In the genomic region with DNA sequence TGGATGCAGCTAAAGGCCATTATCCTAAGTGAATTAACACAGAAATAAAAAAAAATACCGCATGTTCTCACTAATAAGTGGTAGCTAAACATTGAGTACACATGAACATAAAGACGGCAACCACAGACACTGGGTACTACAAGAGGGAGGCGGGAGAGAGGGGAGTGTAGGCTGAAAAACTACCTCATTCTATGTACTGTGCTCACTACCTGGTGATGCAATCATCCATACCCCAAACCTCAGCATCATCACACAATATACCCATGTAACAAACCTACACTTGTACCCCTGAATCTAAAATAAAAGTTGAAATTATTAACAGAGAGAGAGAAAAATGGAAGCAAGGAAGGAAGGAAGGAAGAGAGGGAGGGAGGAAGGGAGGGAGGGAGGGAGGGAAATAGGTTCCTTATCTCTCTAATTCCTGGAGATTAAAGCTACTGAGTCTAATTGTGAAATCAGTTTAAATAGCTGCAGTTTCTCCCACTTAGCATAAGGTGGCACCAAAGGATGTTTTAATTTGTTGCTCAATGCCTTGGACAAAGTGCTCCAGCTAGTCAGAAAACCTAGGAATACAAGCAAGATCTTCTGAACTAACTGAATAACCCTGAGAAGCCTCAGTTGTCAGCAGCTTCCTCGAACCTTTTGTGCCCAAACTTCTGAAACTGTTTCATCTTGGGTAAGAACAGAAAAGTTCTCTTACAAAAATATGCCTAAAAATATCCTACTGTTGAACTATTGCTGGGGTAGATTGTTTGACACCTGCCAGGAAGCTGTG, we compare ENCODE assay signal across 9 cellular contexts.
DNase-seq lines count a peak whose midpoint lies in the region; ATAC-seq and TF ChIP-seq lines count a peak whose summit lies in the region.
"Had no signal": no experiment of that assay in that cellular context is flagged by ENCODE, and none has a peak within 500 bp of the region (broad histone marks: within the 10 kb centered on the region; RNA-seq: fewer than 3 reads in every experiment).

No MANE protein-coding gene starts in this region.

- no peak overlapping the region for H3K4me3 ChIP-seq in Karpas-422 (ENCODE audit: low read length)
- no peak overlapping the region for H3K4me3 ChIP-seq in OCI-LY1 (ENCODE audit: low read depth, low read length, poor library complexity, severe bottlenecking)
- no peak overlapping the region for H3K4me3 ChIP-seq in coronary artery

- H2AFZ ChIP-seq in Karpas-422 (ENCODE audit: low read length): no peak overlapping the region
- H2AFZ ChIP-seq in OCI-LY1 (ENCODE audit: low read length): no peak overlapping the region

- no peaks in the 10 kb centered on the region for H3K9me3 Mint-ChIP-seq in memory B cell
- H3K9me3 Mint-ChIP-seq in T-helper 2 cell treated with Interferon-gamma antibody and Interleukin-4, amounts not matched to agents 5 μg/mL and 100 μg/mL, for 36 hours: no peaks in the 10 kb centered on the region

- H4K20me1 ChIP-seq in Karpas-422 (ENCODE audit: insufficient read depth, low read depth, low read length) (no peaks in the 10 kb centered on the region), OCI-LY1 (ENCODE audit: insufficient read depth, low read length) (no peaks in the 10 kb centered on the region)

- no peak overlapping the region for H3K27ac Mint-ChIP-seq in memory B cell
- H3K27ac Mint-ChIP-seq in T-helper 2 cell treated with Interferon-gamma antibody and Interleukin-4, amounts not matched to agents 5 μg/mL and 100 μg/mL, for 36 hours: no peak overlapping the region
- H3K27ac Mint-ChIP-seq: activated naive CD8-positive, alpha-beta T cell had no signal

- H3K27me3 ChIP-seq in Karpas-422 (ENCODE audit: low read length) (no peaks in the 10 kb centered on the region), OCI-LY1 (ENCODE audit: insufficient read depth, low read length) (no peaks in the 10 kb centered on the region)

- no peaks in the 10 kb centered on the region for H3K36me3 Mint-ChIP-seq in memory B cell
- H3K36me3 Mint-ChIP-seq in T-helper 2 cell treated with Interferon-gamma antibody and Interleukin-4, amounts not matched to agents 5 μg/mL and 100 μg/mL, for 36 hours (ENCODE audit: low read depth): no peaks in the 10 kb centered on the region
- H3K36me3 Mint-ChIP-seq: activated naive CD8-positive, alpha-beta T cell had no signal

- H3K79me2 ChIP-seq in Karpas-422 (ENCODE audit: low read length): no peaks in the 10 kb centered on the region
- no peaks in the 10 kb centered on the region for H3K79me2 ChIP-seq in OCI-LY1 (ENCODE audit: insufficient read depth, low read length)

- peaks cover 2% of the 10 kb centered on the region for H3K27me3 Mint-ChIP-seq in memory B cell
- H3K27me3 Mint-ChIP-seq in T-helper 2 cell treated with Interferon-gamma antibody and Interleukin-4, amounts not matched to agents 5 μg/mL and 100 μg/mL, for 36 hours (ENCODE audit: low read depth): peaks cover 3% of the 10 kb centered on the region
- H3K27me3 Mint-ChIP-seq: activated naive CD8-positive, alpha-beta T cell had no signal

- no peaks in the 10 kb centered on the region for H3F3A ChIP-seq in OCI-LY1 (ENCODE audit: insufficient read depth, low read length)

- peaks cover 9% of the 10 kb centered on the region for H3K4me1 Mint-ChIP-seq in memory B cell
- peaks cover 13% of the 10 kb centered on the region for H3K4me1 Mint-ChIP-seq in T-helper 2 cell treated with Interferon-gamma antibody and Interleukin-4, amounts not matched to agents 5 μg/mL and 100 μg/mL, for 36 hours (ENCODE audit: low read depth)

- H3K4me3 Mint-ChIP-seq in memory B cell: no peak overlapping the region
- H3K4me3 Mint-ChIP-seq in T-helper 2 cell treated with Interferon-gamma antibody and Interleukin-4, amounts not matched to agents 5 μg/mL and 100 μg/mL, for 36 hours: no peak overlapping the region
- H3K4me3 Mint-ChIP-seq: activated naive CD8-positive, alpha-beta T cell had no signal

- H3K9ac ChIP-seq in Karpas-422 (ENCODE audit: low read length): no peak overlapping the region
- no peak overlapping the region for H3K9ac ChIP-seq in OCI-LY1 (ENCODE audit: low read length)

- peak; percentile 41 for ATAC-seq in GM21737 (IDR thresholded peaks at IDR 0.05; ENCODE audit: unreplicated experiment)
- ATAC-seq in memory B cell (ENCODE audit: low read depth): peak; percentile 55

- H3K4me2 ChIP-seq in Karpas-422 (ENCODE audit: low read depth, low read length, poor library complexity, severe bottlenecking) (no peak overlapping the region), OCI-LY1 (ENCODE audit: low read length) (no peak overlapping the region)

- no peaks in the 10 kb centered on the region for H3K9me3 ChIP-seq in Karpas-422 (ENCODE audit: low read length)
- no peaks in the 10 kb centered on the region for H3K9me3 ChIP-seq in OCI-LY1 (ENCODE audit: low read length)

- peak; percentile 87 for DNase-seq in GF-D8 (lab: John Stamatoyannopoulos, UW)
- DNase-seq in Karpas-422: peak; percentile 85
- DNase-seq in coronary artery (ENCODE audit: low spot score): no peak
- peak in 1 of 2 donors; percentile 24 for DNase-seq in memory B cell (ENCODE audit: low spot score in 2 of 2)
- no peak for DNase-seq in activated naive CD4-positive, alpha-beta T cell (lab: John Stamatoyannopoulos, UW)
- no peak for DNase-seq in T-helper 2 cell treated with Interferon-gamma antibody and Interleukin-4, amounts not matched to agents 5 μg/mL and 100 μg/mL, for 36 hours (ENCODE audit: low spot score)

- H3K36me3 ChIP-seq in Karpas-422 (ENCODE audit: insufficient read depth, low read length) (no peaks in the 10 kb centered on the region), OCI-LY1 (ENCODE audit: insufficient read depth, low read length) (no peaks in the 10 kb centered on the region)

- H3K9me2 ChIP-seq in Karpas-422 (replicated peaks; ENCODE audit: insufficient read depth, low read length) (no peaks in the 10 kb centered on the region), OCI-LY1 (ENCODE audit: low read depth, low read length) (no peaks in the 10 kb centered on the region)

- H3K27ac ChIP-seq in Karpas-422 (ENCODE audit: low read length) (no peak overlapping the region), OCI-LY1 (ENCODE audit: low read depth, low read length, poor library complexity, severe bottlenecking) (no peak overlapping the region), coronary artery (no peak overlapping the region)

- H3K4me1 ChIP-seq in Karpas-422 (ENCODE audit: low read length): peaks cover 7% of the 10 kb centered on the region; the same call in 1 of the 2 replicates
- no peaks in the 10 kb centered on the region for H3K4me1 ChIP-seq in OCI-LY1 (ENCODE audit: insufficient read depth, low read length, severe bottlenecking)

- peak; percentile 79 for TF ChIP-seq CTCF in OCI-LY1 (IDR thresholded peaks at IDR 0.05; ENCODE audit: low read length)
- TF ChIP-seq CTCF in coronary artery (IDR thresholded peaks at IDR 0.05): peak; percentile 24

Comparison
In these comparisons a context has a peak if more than half of its experiments do, and no peak if none do; other contexts are left out.
1. DNase-seq: peak in GF-D8 (single experiment) and Karpas-422 (single experiment); none in coronary artery (single experiment), activated naive CD4-positive, alpha-beta T cell (0 of 4) and T-helper 2 cell treated with Interferon-gamma antibody and Interleukin-4, amounts not matched to agents 5 μg/mL and 100 μg/mL, for 36 hours (single experiment).